20 cellular contexts compared by ENCODE assay signal in genomic region chr6:108477034-108477433, GRCh38.
DNase-seq lines count a peak whose midpoint lies in the region; ATAC-seq and FAIRE-seq lines count a peak whose summit lies in the region.
"Had no signal": no experiment of that assay in that cellular context is flagged by ENCODE, and none has a peak within 500 bp of the region (broad histone marks: within the 10 kb centered on the region; RNA-seq: fewer than 3 reads in every experiment).

No MANE protein-coding gene starts in this region.

- ATAC-seq in HG02938 (IDR thresholded peaks at IDR 0.05; ENCODE audit: unreplicated experiment) (no peak), GM19324 (IDR thresholded peaks at IDR 0.05; ENCODE audit: low FRiP score, unreplicated experiment) (no peak)
- ATAC-seq: gastroesophageal sphincter; K562; naive thymus-derived CD4-positive, alpha-beta T cell; stimulated activated effector memory CD8-positive, alpha-beta T cell treated with anti-CD3 and anti-CD28 coated beads, Interleukin-12 subunit alpha, Interleukin-12 subunit beta, amount 100 ng/mL, for 72 hours had no signal

- DNase-seq in DMS153 (lab: John Stamatoyannopoulos, UW) (peak; percentile 75), NCI-H128 (lab: John Stamatoyannopoulos, UW; ENCODE audit: unreplicated experiment) (peak; percentile 54), NCI-H69 (lab: John Stamatoyannopoulos, UW) (peak; percentile 68), medulla oblongata (ENCODE audit: extremely low spot score) (peak; percentile 20), amniotic stem cell (lab: John Stamatoyannopoulos, UW) (no peak), GM19239 (ENCODE audit: insufficient read length, low spot score) (no peak)
- DNase-seq: activated CD4-positive, alpha-beta T cell treated with anti-CD3 and anti-CD28 coated beads, Interleukin-2, amount 10 ng/mL, durations not matched to agents 24 days and 14 days; kidney glomerular epithelial cell; midbrain; naive thymus-derived CD4-positive, alpha-beta T cell; NCI-H1694; NCI-H2171 treated with DMSO at 0.1 percent for 48 hours; trophoblast cell had no signal

- no peak for FAIRE-seq in GM19239 (lab: Jason Lieb, UNC)
- FAIRE-seq: H1, HTR-8/SVneo, K562 had no signal

Comparison
In these comparisons a context has a peak if more than half of its experiments do, and no peak if none do; other contexts are left out.
1. DNase-seq: peak in DMS153 (single experiment), NCI-H128 (single experiment), NCI-H69 (single experiment) and medulla oblongata (single experiment); none in amniotic stem cell (single experiment) and GM19239 (single experiment).